In genomic region chr6:125953502-125953875, GRCh38 we compare ENCODE assay signal across 9 cellular contexts. TPM values are rescaled to one million over a fixed set of nuclear protein-coding genes. Genes with fewer than 3 reads are reported as not detected.
A peak's percentile ranks its signal among the peaks of the same experiment; 100 is the strongest.
DNase-seq lines count a peak whose midpoint lies in the region; ATAC-seq and TF ChIP-seq lines count a peak whose summit lies in the region.
"Had no signal": no experiment of that assay in that cellular context is flagged by ENCODE, and none has a peak within 500 bp of the region (broad histone marks: within the 10 kb centered on the region; RNA-seq: fewer than 3 reads in every experiment).

No MANE protein-coding gene starts in this region.

- no peak for ATAC-seq in HG03108 (IDR thresholded peaks at IDR 0.05; ENCODE audit: unreplicated experiment)

- H3K4me1 ChIP-seq in vagina: peaks cover 18% of the 10 kb centered on the region

- no peaks in the 10 kb centered on the region for H3K9me3 ChIP-seq in vagina

- no peak for TF ChIP-seq POLR2A in vagina (IDR thresholded peaks at IDR 0.05)

- DNase-seq in NCI-H82 (lab: John Stamatoyannopoulos, UW) (peak; percentile 49), NCI-H82 treated with DMSO at 0.1 percent for 48 hours (lab: John Stamatoyannopoulos, UW; ENCODE audit: unreplicated experiment) (no peak), NCI-H510A treated with DMSO at 0.1 percent for 48 hours (lab: John Stamatoyannopoulos, UW) (peak; percentile 41), choroid plexus epithelial cell (ENCODE audit: low read depth) (no peak), retinal pigment epithelial cell (ENCODE audit: low read depth) (no peak), vagina (ENCODE audit: extremely low spot score in 2 of 2) (no peak), Kasumi-1 (lab: John Stamatoyannopoulos, UW) (no peak)

- TF ChIP-seq CTCF in choroid plexus epithelial cell (conservative IDR thresholded peaks at IDR 0.05; ENCODE audit: low read depth, low read length) (peak; percentile 45), retinal pigment epithelial cell (conservative IDR thresholded peaks at IDR 0.05; ENCODE audit: low read depth, low read length) (peak; percentile 30), vagina (IDR thresholded peaks at IDR 0.05) (no peak)

- no peak overlapping the region for H3K4me3 ChIP-seq in choroid plexus epithelial cell (ENCODE audit: low read depth, low read length)
- no peak overlapping the region for H3K4me3 ChIP-seq in retinal pigment epithelial cell (ENCODE audit: low read length)
- no peak overlapping the region for H3K4me3 ChIP-seq in vagina
- H3K4me3 ChIP-seq: cardiac muscle cell had no signal

- no peaks in the 10 kb centered on the region for H3K27me3 ChIP-seq in vagina
- H3K27me3 ChIP-seq: cardiac muscle cell had no signal

- intact Hi-C loops in vagina (cut with DNase I): no loop called here

- no peak overlapping the region for H3K27ac ChIP-seq in vagina
- H3K27ac ChIP-seq: cardiac muscle cell had no signal

- H3K36me3 ChIP-seq in vagina: no peaks in the 10 kb centered on the region
- H3K36me3 ChIP-seq: cardiac muscle cell had no signal

RNA-seq across cellular contexts. Expression of gene HINT3, which starts 3.1 kb away (rescaled TPM):
- total RNA-seq in vagina: 18.4 TPM

RNA-seq across cellular contexts. Expression of gene TRMT11, which starts 32.9 kb away (rescaled TPM):
- total RNA-seq in vagina: 28.0 TPM

Comparison
In these comparisons a context has a peak if more than half of its experiments do, and no peak if none do; other contexts are left out.
1. DNase-seq: peak in NCI-H82 (single experiment) and NCI-H510A treated with DMSO at 0.1 percent for 48 hours (single experiment); none in NCI-H82 treated with DMSO at 0.1 percent for 48 hours (single experiment), choroid plexus epithelial cell (single experiment), retinal pigment epithelial cell (single experiment), vagina (0 of 2) and Kasumi-1 (0 of 2).
2. CTCF ChIP-seq: peak in choroid plexus epithelial cell (single experiment) and retinal pigment epithelial cell (single experiment); none in vagina (0 of 3).